Comparison of ENCODE assay signal across 10 cellular contexts in the genomic region with DNA sequence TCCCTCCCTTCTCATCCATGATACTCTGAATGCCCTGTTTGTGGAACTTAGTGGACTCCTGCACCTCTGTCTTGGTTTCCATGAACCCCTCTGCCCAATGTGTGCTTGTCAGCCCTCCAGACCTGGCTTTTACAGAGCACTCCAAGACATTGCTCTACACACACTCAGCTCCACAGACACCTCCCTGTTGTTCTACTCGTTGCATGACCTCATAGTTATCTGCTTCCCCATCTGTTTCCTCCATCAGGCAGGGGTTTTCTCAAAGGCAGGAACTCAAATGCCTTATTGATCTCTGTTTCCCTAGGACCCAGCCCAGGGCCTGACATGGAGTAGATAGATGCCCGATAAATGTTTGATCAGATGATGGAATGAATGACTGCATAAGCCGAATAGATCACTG. TPM values are rescaled to one million over a fixed set of nuclear protein-coding genes. Genes with fewer than 3 reads are reported as not detected.
DNase-seq lines count a peak whose midpoint lies in the region; ATAC-seq lines count a peak whose summit lies in the region.
"Had no signal": no experiment of that assay in that cellular context is flagged by ENCODE, and none has a peak within 500 bp of the region (broad histone marks: within the 10 kb centered on the region; RNA-seq: fewer than 3 reads in every experiment).

No MANE protein-coding gene starts in this region.

- peaks cover 4 to 11% (median 11%) of the 10 kb centered on the region in 3 donors for H3K36me3 Mint-ChIP-seq in CD8-positive, alpha-beta memory T cell
- H3K36me3 Mint-ChIP-seq in naive thymus-derived CD8-positive, alpha-beta T cell: peaks cover 0 to 30% (median 0%) of the 10 kb centered on the region in 3 donors

- peak overlapping the region; percentile 9 for H3K4me3 ChIP-seq in CD8-positive, alpha-beta memory T cell (ENCODE audit: low read length)

- no peaks in the 10 kb centered on the region for H3K36me3 ChIP-seq in CD8-positive, alpha-beta memory T cell (ENCODE audit: insufficient read depth, low read length)

- CTCF ChIA-PET in CD8-positive, alpha-beta memory T cell (lab: Charles Lee): interaction anchor here (2.0 to 15.5 kb wide), 3 partner anchors 9 to 23 kb away, joined by 5 to 193 read pairs (median 11); a partner anchor contains a TSS

- ATAC-seq in naive thymus-derived CD8-positive, alpha-beta T cell: peak; percentile 57 to 62
- ATAC-seq in GM18873 (IDR thresholded peaks at IDR 0.05; ENCODE audit: low FRiP score, unreplicated experiment): no peak

- H3K27ac Mint-ChIP-seq in CD8-positive, alpha-beta memory T cell: peak overlapping the region; percentile 77 to 99 (median 95)
- H3K27ac Mint-ChIP-seq in naive thymus-derived CD8-positive, alpha-beta T cell: peak overlapping the region; percentile 89 to 99 (median 95)
- H3K27ac Mint-ChIP-seq: dendritic cell treated with granulocyte-macrophage colony-stimulating factor and Interleukin-4, amounts not matched to agents 40 ng/mL and 50 ng/mL, for 4 days had no signal

- no peaks in the 10 kb centered on the region for H3K27me3 ChIP-seq in CD8-positive, alpha-beta memory T cell (ENCODE audit: insufficient read depth, low read length, poor library complexity, severe bottlenecking)

- peaks cover 0 to 1% of the 10 kb centered on the region in 2 donors for H3K27me3 Mint-ChIP-seq in CD8-positive, alpha-beta memory T cell
- H3K27me3 Mint-ChIP-seq in naive thymus-derived CD8-positive, alpha-beta T cell: no peaks in the 10 kb centered on the region

- H3K4me1 ChIP-seq in CD8-positive, alpha-beta memory T cell (ENCODE audit: insufficient read depth, low read length): peaks cover 100% of the 10 kb centered on the region

- H3K4me3 Mint-ChIP-seq in CD8-positive, alpha-beta memory T cell: peak overlapping the region; percentile 48 to 87 (median 67)
- peak overlapping the region; percentile 40 to 90 (median 76) for H3K4me3 Mint-ChIP-seq in naive thymus-derived CD8-positive, alpha-beta T cell
- H3K4me3 Mint-ChIP-seq: dendritic cell treated with granulocyte-macrophage colony-stimulating factor and Interleukin-4, amounts not matched to agents 40 ng/mL and 50 ng/mL, for 4 days had no signal

- H3K9me3 Mint-ChIP-seq in CD8-positive, alpha-beta memory T cell: no peaks in the 10 kb centered on the region
- H3K9me3 Mint-ChIP-seq in naive thymus-derived CD8-positive, alpha-beta T cell: no peaks in the 10 kb centered on the region
- H3K9me3 Mint-ChIP-seq: dendritic cell treated with granulocyte-macrophage colony-stimulating factor and Interleukin-4, amounts not matched to agents 40 ng/mL and 50 ng/mL, for 4 days had no signal

- H3K27ac ChIP-seq in CD8-positive, alpha-beta memory T cell (ENCODE audit: low read depth, low read length): no peak overlapping the region

- POLR2A ChIA-PET in CD8-positive, alpha-beta memory T cell (lab: Charles Lee): interaction anchor here (0.6 to 1.8 kb wide), 2 partner anchors 9 to 16 kb away, joined by 4 to 7 read pairs; no protein-coding TSS in a partner anchor
- POLR2A ChIA-PET in naive thymus-derived CD8-positive, alpha-beta T cell (lab: Charles Lee): interaction anchor here (1.1 to 22.6 kb wide), 2 partner anchors 10 to 11 kb away, joined by 3 to 734 read pairs; a partner anchor contains a TSS

- H3K4me1 Mint-ChIP-seq in CD8-positive, alpha-beta memory T cell: peaks cover 92 to 99% (median 97%) of the 10 kb centered on the region in 3 donors
- H3K4me1 Mint-ChIP-seq in naive thymus-derived CD8-positive, alpha-beta T cell: peaks cover 60 to 99% (median 97%) of the 10 kb centered on the region in 4 donors

- no peaks in the 10 kb centered on the region for H3K9me3 ChIP-seq in CD8-positive, alpha-beta memory T cell (ENCODE audit: low read length)

- no peak for DNase-seq in CD8-positive, alpha-beta memory T cell
- DNase-seq in MV-4-11 (lab: John Stamatoyannopoulos, UW): peak; percentile 20
- DNase-seq in dermis blood vessel endothelial cell: peak; percentile 97
- no peak for DNase-seq in naive thymus-derived CD8-positive, alpha-beta T cell
- no peak for DNase-seq in NCI-H1436 (lab: John Stamatoyannopoulos, UW)
- no peak for DNase-seq in HuH-7.5 (ENCODE audit: low spot score)
- no peak for DNase-seq in NCI-H510A (lab: John Stamatoyannopoulos, UW)
- DNase-seq: activated CD4-positive, alpha-beta T cell treated with anti-CD3 and anti-CD28 coated beads for 1 hour had no signal

RNA-seq across cellular contexts. Expression of a gene that starts 13.3 kb away (rescaled TPM):
- total RNA-seq in CD8-positive, alpha-beta memory T cell: 100 to 1,000 TPM; 104 to 108 TPM
- polyA plus RNA-seq in CD8-positive, alpha-beta memory T cell: 73.5 TPM
- total RNA-seq in dermis blood vessel endothelial cell: 188 TPM in 2 replicates
- 100 to 1,000 TPM; 384 to 393 TPM for total RNA-seq in naive thymus-derived CD8-positive, alpha-beta T cell
- 10 to 100 TPM; 37.4 to 92.5 (median 53.2) TPM for polyA plus RNA-seq in naive thymus-derived CD8-positive, alpha-beta T cell

Comparison
In these comparisons a context has a peak if more than half of its experiments do, and no peak if none do; other contexts are left out.
1. DNase-seq: peak in MV-4-11 (single experiment) and dermis blood vessel endothelial cell (single experiment); none in CD8-positive, alpha-beta memory T cell (0 of 5), naive thymus-derived CD8-positive, alpha-beta T cell (0 of 10), NCI-H1436 (single experiment), HuH-7.5 (single experiment) and NCI-H510A (single experiment).